ENCODE assay signal across 10 cellular contexts in genomic region chr7:18345641-18346234, GRCh38.
A peak's percentile ranks its signal among the peaks of the same experiment; 100 is the strongest.
DNase-seq lines count a peak whose midpoint lies in the region; ATAC-seq and TF ChIP-seq lines count a peak whose summit lies in the region.
"Had no signal": no experiment of that assay in that cellular context is flagged by ENCODE, and none has a peak within 500 bp of the region (broad histone marks: within the 10 kb centered on the region; RNA-seq: fewer than 3 reads in every experiment).

No MANE protein-coding gene starts in this region.

- no peaks in the 10 kb centered on the region for H3K9me2 ChIP-seq in GM23338 (ENCODE audit: insufficient read depth)

- no peak overlapping the region for H3K18ac ChIP-seq in neuronal stem cell (ENCODE audit: low read length)

- no peaks in the 10 kb centered on the region for H3K79me1 ChIP-seq in neuronal stem cell (ENCODE audit: low read depth, low read length)

- H2BK15ac ChIP-seq in neuronal stem cell (ENCODE audit: low read length), result no peak overlapping the region

- H2BK120ac ChIP-seq in neuronal stem cell (ENCODE audit: low read depth, low read length), result no peak overlapping the region

- no CpG with 5 or more reads among the region's 3 CpGs for WGBS in neuronal stem cell (ENCODE audit: extremely low coverage in 2 of 2, insufficient read length in 2 of 2, insufficient replicate concordance in 1 of 2), 2 donors

- H3K9me3 Mint-ChIP-seq in GM23338, result peaks cover 7% of the 10 kb centered on the region; the same call in 2 of the 3 replicates

- no peak overlapping the region for H3K4me3 Mint-ChIP-seq in GM23338
- H3K4me3 Mint-ChIP-seq: activated naive CD4-positive, alpha-beta T cell treated with anti-CD3 and anti-CD28 coated beads, Interleukin-2, amount 50 U/mL, for 24 hours had no signal

- H3K27ac ChIP-seq in GM23338 (ENCODE audit: low read depth) (no peak overlapping the region), neuronal stem cell (replicated peaks; ENCODE audit: low read length) (no peak overlapping the region)
- no peak overlapping the region for H3K27ac ChIP-seq in effector memory CD4-positive, alpha-beta T cell (ENCODE audit: insufficient read depth, low read length, poor library complexity, severe bottlenecking)
- H3K27ac ChIP-seq: BLaER1 treated with 17β-estradiol and CSF1 and Interleukin-3, amounts not matched to agents 10 nM and 100 nM had no signal

- H3K36me3 ChIP-seq in GM23338 (ENCODE audit: insufficient read depth) (no peaks in the 10 kb centered on the region), neuronal stem cell (replicated peaks in 1 of 2; ENCODE audit: control insufficient read depth in 2 of 2, insufficient read depth in 2 of 2, low read length in 2 of 2) (no peaks in the 10 kb centered on the region)
- no peaks in the 10 kb centered on the region for H3K36me3 ChIP-seq in effector memory CD4-positive, alpha-beta T cell (ENCODE audit: control insufficient read depth, insufficient read depth, low read length)

- no peaks in the 10 kb centered on the region for H4K20me1 ChIP-seq in GM23338 (replicated peaks; ENCODE audit: insufficient read depth)
- H4K20me1 ChIP-seq: BLaER1 treated with 17β-estradiol and CSF1 and Interleukin-3, amounts not matched to agents 10 nM and 100 nM had no signal

- no peak overlapping the region for H3K14ac ChIP-seq in neuronal stem cell (ENCODE audit: low read length)

- H4K91ac ChIP-seq in neuronal stem cell (ENCODE audit: low read depth, low read length, poor library complexity), result no peak overlapping the region

- H3K4me3 ChIP-seq in GM23338, result no peak overlapping the region
- no peak overlapping the region for H3K4me3 ChIP-seq in neuronal stem cell (ENCODE audit: low read length in 2 of 2)
- H3K4me3 ChIP-seq in effector memory CD4-positive, alpha-beta T cell (ENCODE audit: insufficient read depth, low read depth, low read length, poor library complexity, severe bottlenecking), result no peak overlapping the region
- H3K4me3 ChIP-seq: BLaER1 treated with 17β-estradiol and CSF1 and Interleukin-3, amounts not matched to agents 10 nM and 100 nM had no signal

- H3K27ac Mint-ChIP-seq in GM23338, result no peak overlapping the region
- H3K27ac Mint-ChIP-seq: activated naive CD4-positive, alpha-beta T cell treated with anti-CD3 and anti-CD28 coated beads, Interleukin-2, amount 50 U/mL, for 24 hours had no signal

- no peaks in the 10 kb centered on the region for H3K79me2 ChIP-seq in GM23338 (replicated peaks; ENCODE audit: insufficient read depth)

- ATAC-seq in GM23338, result peak; percentile 83

- no peaks in the 10 kb centered on the region for H3F3A ChIP-seq in GM23338 (replicated peaks; ENCODE audit: low read depth)

- no peak overlapping the region for H3K23ac ChIP-seq in neuronal stem cell (ENCODE audit: low read depth, low read length, poor library complexity)

- no peaks in the 10 kb centered on the region for H3K27me3 Mint-ChIP-seq in GM23338 (ENCODE audit: insufficient read depth, low read depth, poor library complexity)

- DNase-seq in NCI-H2107 treated with DMSO at 0.1 percent for 48 hours (lab: John Stamatoyannopoulos, UW; ENCODE audit: unreplicated experiment) (peak; percentile 48), NCI-H2107 (lab: John Stamatoyannopoulos, UW) (no peak), GM23338 (ENCODE audit: low spot score) (peak; percentile 88), NCI-H146 (lab: John Stamatoyannopoulos, UW) (peak; percentile 61), T1000 (lab: John Stamatoyannopoulos, UW) (peak; percentile 22), fibroblast of gingiva (ENCODE audit: low read depth) (peak; percentile 27), neuronal stem cell (ENCODE audit: low spot score) (peak; percentile 57)
- no peak for DNase-seq in effector memory CD4-positive, alpha-beta T cell

- peak; percentile 82 to 94 for TF ChIP-seq CTCF in GM23338 (conservative IDR thresholded peaks at IDR 0.05; ENCODE audit: low read depth in 2 of 2)

- no peak overlapping the region for H3K9ac ChIP-seq in neuronal stem cell (ENCODE audit: low read depth, low read length, poor library complexity)
- H3K9ac ChIP-seq: BLaER1 treated with 17β-estradiol and CSF1 and Interleukin-3, amounts not matched to agents 10 nM and 100 nM had no signal

- no peak overlapping the region for H2AFZ ChIP-seq in GM23338
- H2AFZ ChIP-seq in neuronal stem cell (ENCODE audit: low read length), result no peak overlapping the region

- no peak overlapping the region for H2AK5ac ChIP-seq in neuronal stem cell (ENCODE audit: low read depth, low read length)

- no peaks in the 10 kb centered on the region for H3K27me3 ChIP-seq in GM23338 (ENCODE audit: insufficient read depth)
- H3K27me3 ChIP-seq in neuronal stem cell (ENCODE audit: control insufficient read depth in 3 of 3, insufficient read depth in 3 of 3, low read depth in 1 of 3, low read length in 3 of 3), result no peaks in the 10 kb centered on the region
- H3K27me3 ChIP-seq in effector memory CD4-positive, alpha-beta T cell (replicated peaks; ENCODE audit: control insufficient read depth, insufficient read depth, low read length, poor library complexity, severe bottlenecking), result no peaks in the 10 kb centered on the region
- H3K27me3 ChIP-seq: BLaER1 treated with 17β-estradiol and CSF1 and Interleukin-3, amounts not matched to agents 10 nM and 100 nM had no signal

- no peaks in the 10 kb centered on the region for H3K9me3 ChIP-seq in neuronal stem cell (replicated peaks in 1 of 2; ENCODE audit: control insufficient read depth in 2 of 2, insufficient read depth in 1 of 2, low read depth in 1 of 2, low read length in 2 of 2)
- no peaks in the 10 kb centered on the region for H3K9me3 ChIP-seq in effector memory CD4-positive, alpha-beta T cell (ENCODE audit: control insufficient read depth, low read length)

- no peak overlapping the region for H3K4me2 ChIP-seq in GM23338
- no peak overlapping the region for H3K4me2 ChIP-seq in neuronal stem cell (ENCODE audit: insufficient read depth, low read length, poor library complexity, severe bottlenecking)
- H3K4me2 ChIP-seq: BLaER1 treated with 17β-estradiol and CSF1 and Interleukin-3, amounts not matched to agents 10 nM and 100 nM had no signal

- peaks cover 7% of the 10 kb centered on the region; the same call in 2 of the 3 replicates for H3K36me3 Mint-ChIP-seq in GM23338 (ENCODE audit: low read depth)
- H3K36me3 Mint-ChIP-seq: activated naive CD4-positive, alpha-beta T cell treated with anti-CD3 and anti-CD28 coated beads, Interleukin-2, amount 50 U/mL, for 24 hours had no signal

- H3K4me1 ChIP-seq in GM23338 (ENCODE audit: insufficient read depth) (no peaks in the 10 kb centered on the region), neuronal stem cell (ENCODE audit: control insufficient read depth in 2 of 2, insufficient read depth in 1 of 2, low read depth in 1 of 2, low read length in 2 of 2) (no peaks in the 10 kb centered on the region)
- no peaks in the 10 kb centered on the region for H3K4me1 ChIP-seq in effector memory CD4-positive, alpha-beta T cell (ENCODE audit: control insufficient read depth, insufficient read depth, low read length, poor library complexity, severe bottlenecking)

- no peaks in the 10 kb centered on the region; the same call in 2 of the 3 replicates for H3K4me1 Mint-ChIP-seq in GM23338
- H3K4me1 Mint-ChIP-seq: activated naive CD4-positive, alpha-beta T cell treated with anti-CD3 and anti-CD28 coated beads, Interleukin-2, amount 50 U/mL, for 24 hours had no signal

- H3K4ac ChIP-seq in neuronal stem cell (ENCODE audit: low read length), result no peak overlapping the region

- no peak overlapping the region for H2BK12ac ChIP-seq in neuronal stem cell (ENCODE audit: low read length)

- no peak overlapping the region for H4K8ac ChIP-seq in neuronal stem cell (ENCODE audit: low read depth, low read length)

- no peak overlapping the region for H2BK5ac ChIP-seq in neuronal stem cell (ENCODE audit: low read length)

TF ChIP-seq in GM23338, 12 proteins besides CTCF, POLR2A, EP300 and RAD21 (continues in another document):
- TF ChIP-seq, protein P1, sequence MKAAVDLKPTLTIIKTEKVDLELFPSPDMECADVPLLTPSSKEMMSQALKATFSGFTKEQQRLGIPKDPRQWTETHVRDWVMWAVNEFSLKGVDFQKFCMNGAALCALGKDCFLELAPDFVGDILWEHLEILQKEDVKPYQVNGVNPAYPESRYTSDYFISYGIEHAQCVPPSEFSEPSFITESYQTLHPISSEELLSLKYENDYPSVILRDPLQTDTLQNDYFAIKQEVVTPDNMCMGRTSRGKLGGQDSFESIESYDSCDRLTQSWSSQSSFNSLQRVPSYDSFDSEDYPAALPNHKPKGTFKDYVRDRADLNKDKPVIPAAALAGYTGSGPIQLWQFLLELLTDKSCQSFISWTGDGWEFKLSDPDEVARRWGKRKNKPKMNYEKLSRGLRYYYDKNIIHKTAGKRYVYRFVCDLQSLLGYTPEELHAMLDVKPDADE (IDR thresholded peaks at IDR 0.05), result no peak
- TF ChIP-seq CREB1 (CRISPR knock-in tag; IDR thresholded peaks at IDR 0.05; ENCODE audit: low read depth), result no peak
- TF ChIP-seq POLR2AphosphoS5 (IDR thresholded peaks at IDR 0.05; ENCODE audit: low read depth), result no peak
- no peak for TF ChIP-seq ZNF331 (CRISPR knock-in tag; IDR thresholded peaks at IDR 0.05; ENCODE audit: low read depth)
- TF ChIP-seq EZH2 (IDR thresholded peaks at IDR 0.05; ENCODE audit: low read depth, unreplicated experiment), result no peak
- TF ChIP-seq NANOG (IDR thresholded peaks at IDR 0.05; ENCODE audit: borderline replicate concordance), result no peak
- no peak for TF ChIP-seq JUNB (IDR thresholded peaks at IDR 0.05; ENCODE audit: unreplicated experiment)

Comparison
In these comparisons a context has a peak if more than half of its experiments do, and no peak if none do; other contexts are left out.
1. DNase-seq: peak in NCI-H2107 treated with DMSO at 0.1 percent for 48 hours (single experiment), GM23338 (single experiment), NCI-H146 (single experiment), T1000 (single experiment), fibroblast of gingiva (single experiment) and neuronal stem cell (single experiment); none in NCI-H2107 (single experiment) and effector memory CD4-positive, alpha-beta T cell (0 of 3).